9 cellular contexts compared by ENCODE assay signal in the genomic region with DNA sequence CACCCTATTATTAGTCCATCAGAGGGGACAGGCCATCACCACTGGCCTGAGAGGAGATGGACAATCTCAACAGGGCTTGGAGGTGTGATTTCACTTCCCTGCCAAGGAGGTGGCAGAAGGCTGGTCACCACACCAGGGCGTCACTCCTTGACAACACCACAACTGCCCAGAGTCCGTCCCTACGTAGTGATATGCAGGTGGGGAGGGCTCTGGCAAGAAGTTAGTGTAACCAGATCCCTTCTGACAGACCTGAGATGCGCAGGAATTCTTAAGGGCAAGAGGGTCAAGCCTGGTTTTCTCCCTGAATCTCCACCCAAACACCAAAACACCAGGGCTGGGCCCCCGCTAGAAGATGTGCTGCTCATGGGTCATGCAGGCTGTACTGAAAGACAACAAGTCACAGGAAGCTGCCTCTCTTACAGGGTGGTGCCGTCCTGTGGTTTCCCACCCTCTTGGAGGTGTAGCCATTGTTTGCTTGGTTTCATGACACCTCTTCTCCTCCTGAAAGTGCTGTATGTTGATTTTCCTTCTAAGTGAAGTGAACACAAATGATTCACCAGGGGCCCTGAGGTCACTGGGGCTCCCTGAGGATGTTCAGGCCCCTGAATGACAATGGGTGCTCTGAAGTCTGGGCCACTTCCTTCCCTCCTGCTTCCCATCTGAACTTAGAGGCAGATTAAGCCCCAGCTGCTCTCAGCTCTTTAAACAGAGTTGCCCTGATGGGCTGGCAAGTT. TPM values are rescaled to one million over a fixed set of nuclear protein-coding genes. Genes with fewer than 3 reads are reported as not detected.
DNase-seq lines count a peak whose midpoint lies in the region; ATAC-seq and TF ChIP-seq lines count a peak whose summit lies in the region.
"Had no signal": no experiment of that assay in that cellular context is flagged by ENCODE, and none has a peak within 500 bp of the region (broad histone marks: within the 10 kb centered on the region; RNA-seq: fewer than 3 reads in every experiment).

No MANE protein-coding gene starts in this region.

- TF ChIP-seq POLR2A in spleen (IDR thresholded peaks at IDR 0.05) = no peak

- intact Hi-C loops in spleen (cut with DNase I; ENCODE audit: low total_unique reads) = no loop called here

- H3K27ac ChIP-seq in spleen = peak overlapping the region in 4 of 8 donors; percentile 39 to 83 (median 53)

- H3K9me3 ChIP-seq in spleen = no peaks in the 10 kb centered on the region

- TF ChIP-seq CTCF in spleen (IDR thresholded peaks at IDR 0.05 in 8 of 11, conservative IDR thresholded peaks at IDR 0.05 in 3 of 11) = no peak

- ATAC-seq in GM19351 (IDR thresholded peaks at IDR 0.05; ENCODE audit: unreplicated experiment) = peak; percentile 55

- H3K4me1 ChIP-seq in spleen = peaks cover 5 to 44% (median 17%) of the 10 kb centered on the region in 6 donors

- no peaks in the 10 kb centered on the region for H3K36me3 ChIP-seq in spleen

- H3K4me3 ChIP-seq in spleen = no peak overlapping the region

- peak; percentile 30 for DNase-seq in T-helper 22 cell (ENCODE audit: low read depth)
- DNase-seq in central memory CD4-positive, alpha-beta T cell = peak; percentile 75
- peak; percentile 67 to 68 for DNase-seq in stimulated activated CD4-positive, alpha-beta T cell treated with anti-CD3 and anti-CD28 coated beads, Interleukin-2, amount 100 ng/mL, for 24 hours
- DNase-seq in KG1 (lab: John Stamatoyannopoulos, UW) = no peak
- DNase-seq in T1000 (lab: John Stamatoyannopoulos, UW) = no peak
- no peak for DNase-seq in NCI-H1694 treated with DMSO at 0.1 percent for 48 hours (lab: John Stamatoyannopoulos, UW)
- no peak for DNase-seq in spleen
- DNase-seq: cortex of kidney had no signal

- WGBS in spleen, 5 donors = 74 to 85% (median 80%) methylated on average over 6 of the region's 6 CpGs

- H3K27me3 ChIP-seq in spleen (replicated peaks in 1 of 7) = no peaks in the 10 kb centered on the region

RNA-seq across cellular contexts. Expression of a gene that starts 27.1 kb away (rescaled TPM):
- 10 to 100 TPM; 14.0 to 29.3 (median 23.2) TPM for total RNA-seq in spleen
- 1 to 10 TPM; 2.4 to 4.8 (median 2.7) TPM for polyA plus RNA-seq in spleen

Comparison
In these comparisons a context has a peak if more than half of its experiments do, and no peak if none do; other contexts are left out.
1. DNase-seq: peak in T-helper 22 cell (single experiment), central memory CD4-positive, alpha-beta T cell (single experiment) and stimulated activated CD4-positive, alpha-beta T cell treated with anti-CD3 and anti-CD28 coated beads, Interleukin-2, amount 100 ng/mL, for 24 hours (2 of 2); none in KG1 (single experiment), T1000 (single experiment), NCI-H1694 treated with DMSO at 0.1 percent for 48 hours (single experiment) and spleen (single experiment).